Comparison of ENCODE assay signal across 8 cellular contexts in the genomic region with DNA sequence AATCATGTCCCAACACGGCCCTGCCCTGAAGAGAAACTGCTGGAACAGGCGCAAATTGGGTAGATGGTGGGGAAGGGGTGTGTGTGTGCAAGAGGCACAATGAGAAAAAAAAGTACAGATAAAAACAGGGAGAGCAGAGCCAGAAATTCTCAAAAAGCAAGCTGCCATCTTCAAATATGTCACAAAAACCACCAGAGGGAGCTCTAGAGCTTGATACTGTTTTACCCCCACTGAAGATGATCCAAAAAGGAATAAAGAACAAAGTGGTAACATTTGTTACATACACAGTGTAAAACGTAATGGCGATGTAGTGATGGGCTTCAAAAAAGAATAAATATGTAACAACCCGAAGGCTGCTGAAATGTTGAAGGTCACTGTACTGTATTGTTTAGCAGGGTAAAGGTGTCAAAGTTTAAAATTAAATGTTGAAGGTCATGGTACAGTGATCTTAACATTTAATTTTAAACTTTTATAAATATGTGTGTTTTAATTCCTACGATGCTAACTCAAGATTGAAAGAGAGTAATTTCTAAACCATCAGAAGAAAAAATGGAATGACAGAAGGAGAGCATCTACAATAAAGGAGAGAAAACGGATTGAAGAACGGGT. TPM values are rescaled to one million over a fixed set of nuclear protein-coding genes. Genes with fewer than 3 reads are reported as not detected.
DNase-seq lines count a peak whose midpoint lies in the region; ATAC-seq and TF ChIP-seq lines count a peak whose summit lies in the region.

No MANE protein-coding gene starts in this region.

- H3K9me3 ChIP-seq in OCI-LY7 (ENCODE audit: low read length) (no peaks in the 10 kb centered on the region), lung (ENCODE audit: control insufficient read depth in 2 of 2, insufficient read depth in 1 of 2, low read length in 1 of 2) (no peaks in the 10 kb centered on the region)

- intact Hi-C loops in OCI-LY7 (cut with micrococcal nuclease; ENCODE audit: unreplicated experiment), result no loop called here

- no TSS peak for BruUV-seq in OCI-LY7 (replicated peaks; lab: Mats Ljungman, UMichigan)

- H3K27ac ChIP-seq in OCI-LY7 (ENCODE audit: low read depth, low read length, poor library complexity, severe bottlenecking) (no peak overlapping the region), lung (ENCODE audit: low read depth in 1 of 2, low read length in 1 of 2) (no peak overlapping the region)

- no peak overlapping the region for H3K4me3 ChIP-seq in OCI-LY7 (ENCODE audit: low read depth, low read length, poor library complexity, severe bottlenecking)
- no peak overlapping the region for H3K4me3 ChIP-seq in lung

- CTCF ChIA-PET in OCI-LY7 (lab: Charles Lee; ENCODE audit: unreplicated experiment), result interaction anchor here (1.0 kb wide), 1 partner anchor 21 kb away, joined by 3 read pairs; no protein-coding TSS in a partner anchor

- H3K27me3 ChIP-seq in lung (ENCODE audit: control insufficient read depth, insufficient read depth), result no peaks in the 10 kb centered on the region

- H3K36me3 ChIP-seq in OCI-LY7 (ENCODE audit: insufficient read depth, low read length) (peaks cover 99% of the 10 kb centered on the region), lung (ENCODE audit: control insufficient read depth in 2 of 2, insufficient read depth in 2 of 2, low read length in 2 of 2) (peaks cover 13 to 28% of the 10 kb centered on the region in 2 donors)

- POLR2A ChIA-PET in OCI-LY7 (lab: Charles Lee), result no interaction called here

- ATAC-seq in GM19351 (IDR thresholded peaks at IDR 0.05; ENCODE audit: unreplicated experiment) (peak; percentile 34), lung (ENCODE audit: insufficient read depth, low FRiP score) (no peak), HG03175 (IDR thresholded peaks at IDR 0.05; ENCODE audit: unreplicated experiment) (no peak), HG03196 (IDR thresholded peaks at IDR 0.05; ENCODE audit: unreplicated experiment) (no peak)

- no peaks in the 10 kb centered on the region for H3K9me2 ChIP-seq in OCI-LY7 (ENCODE audit: insufficient read depth, low read length)

- WGBS in lung, 2 donors, result 81 to 82% methylated on average over 8 of the region's 8 CpGs

- TF ChIP-seq CTCF in OCI-LY7 (conservative IDR thresholded peaks at IDR 0.05; ENCODE audit: low read length) (peak; percentile 87), lung (IDR thresholded peaks at IDR 0.05; ENCODE audit: control extremely low read depth, extremely low read depth) (peak; percentile 25)

- peaks cover 43% of the 10 kb centered on the region for H4K20me1 ChIP-seq in OCI-LY7 (ENCODE audit: insufficient read depth, low read length)

- H3K79me2 ChIP-seq in OCI-LY7 (ENCODE audit: insufficient read depth, low read depth, low read length), result peaks cover 74% of the 10 kb centered on the region

- H2AFZ ChIP-seq in OCI-LY7 (ENCODE audit: low read length), result no peak overlapping the region

- no peak overlapping the region for H3K4me2 ChIP-seq in OCI-LY7 (ENCODE audit: low read length)

- DNase-seq in COLO829 (ENCODE audit: low spot score), result peak; percentile 81
- DNase-seq in OCI-LY7 (ENCODE audit: low spot score), result peak; percentile 76
- DNase-seq in central memory CD4-positive, alpha-beta T cell, result peak; percentile 51
- DNase-seq in lung (ENCODE audit: low spot score), result no peak
- no peak for DNase-seq in stimulated activated CD4-positive, alpha-beta T cell treated with anti-CD3 and anti-CD28 coated beads, Interleukin-4, amount 100 ng/mL, for 1 hour

- H3K4me1 ChIP-seq in OCI-LY7 (ENCODE audit: insufficient read depth, low read length, poor library complexity, severe bottlenecking), result peaks cover 20% of the 10 kb centered on the region
- H3K4me1 ChIP-seq in lung (ENCODE audit: control insufficient read depth in 2 of 2, insufficient read depth in 2 of 2, low read length in 2 of 2), result peaks cover 1 to 5% of the 10 kb centered on the region in 2 donors

RNA-seq across cellular contexts. Expression of gene SNRPA1, which starts 6.0 kb away (rescaled TPM):
- total RNA-seq in OCI-LY7 (2014; rRNA removed; shearing (Covaris generic)), result 54.3 and 70.9 TPM in 2 replicates
- total RNA-seq in OCI-LY7 (2022), result 176 and 180 TPM in 2 replicates
- total RNA-seq in lung, result 10 to 100 TPM; 34.5 to 46.7 TPM
- 10 to 100 TPM; 55.8 to 57.7 TPM for polyA plus RNA-seq in lung

RNA-seq across cellular contexts. Expression of gene SELENOS, which starts 11.7 kb away (rescaled TPM):
- 29.1 and 31.1 TPM in 2 replicates for total RNA-seq in OCI-LY7 (2014; rRNA removed; shearing (Covaris generic))
- total RNA-seq in OCI-LY7 (2022), result 36.1 and 36.5 TPM in 2 replicates
- 10 to 100 TPM; 41.7 to 84.1 TPM for total RNA-seq in lung
- 100 to 1,000 TPM in 1 of 2 donors, 10 to 100 TPM in 1; 79.8 to 158 TPM for polyA plus RNA-seq in lung

RNA-seq across cellular contexts. Expression of gene CHSY1, which starts 37.2 kb away (rescaled TPM):
- total RNA-seq in OCI-LY7 (2014; rRNA removed; shearing (Covaris generic)), result 3.2 and 5.0 TPM in 2 replicates
- total RNA-seq in OCI-LY7 (2022), result 11.4 and 14.3 TPM in 2 replicates
- 10 to 100 TPM; 33.0 to 52.2 TPM for total RNA-seq in lung
- polyA plus RNA-seq in lung, result 10 to 100 TPM; 11.8 to 27.7 TPM

Comparison
In these comparisons a context has a peak if more than half of its experiments do, and no peak if none do; other contexts are left out.
1. DNase-seq: peak in COLO829 (single experiment), OCI-LY7 (single experiment) and central memory CD4-positive, alpha-beta T cell (single experiment); none in lung (single experiment) and stimulated activated CD4-positive, alpha-beta T cell treated with anti-CD3 and anti-CD28 coated beads, Interleukin-4, amount 100 ng/mL, for 1 hour (single experiment).